ENCODE assay signal across 8 cellular contexts in the genomic region with DNA sequence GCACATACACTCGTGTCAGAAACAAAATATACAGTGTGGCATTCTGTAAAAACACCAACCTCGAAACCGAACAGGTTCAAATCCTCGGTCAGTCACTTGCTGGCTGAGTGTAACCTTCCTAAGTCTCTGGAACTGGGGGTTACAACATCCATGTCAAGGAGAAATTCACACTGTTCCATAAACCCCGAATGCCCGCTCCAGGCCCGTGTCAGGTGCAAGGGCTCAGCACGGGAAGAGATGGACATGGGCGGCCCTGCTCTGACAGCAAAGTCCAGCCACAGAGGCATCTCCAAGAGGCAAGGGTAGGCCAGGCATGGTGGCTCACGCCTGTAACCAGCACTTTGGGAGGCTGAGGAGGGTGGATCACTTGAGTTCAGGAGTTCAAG.
DNase-seq lines count a peak whose midpoint lies in the region; ATAC-seq and TF ChIP-seq lines count a peak whose summit lies in the region.

No MANE protein-coding gene starts in this region.

- no peaks in the 10 kb centered on the region for H3K9me3 Mint-ChIP-seq in stimulated activated effector memory CD8-positive, alpha-beta T cell treated with anti-CD3 and anti-CD28 coated beads, Interleukin-12 subunit alpha, Interleukin-12 subunit beta, amount 100 ng/mL, for 72 hours

- peaks cover 0 to 3% of the 10 kb centered on the region in 2 donors for H3K36me3 ChIP-seq in gastroesophageal sphincter

- H3K4me1 ChIP-seq in gastroesophageal sphincter, result peaks cover 7 to 100% (median 28%) of the 10 kb centered on the region in 3 donors

- TF ChIP-seq CTCF in GM20000 (IDR thresholded peaks at IDR 0.05; ENCODE audit: extremely low read depth, missing control alignments) (no peak), gastroesophageal sphincter (IDR thresholded peaks at IDR 0.05) (no peak)

- no peak for TF ChIP-seq POLR2A in gastroesophageal sphincter (IDR thresholded peaks at IDR 0.05)

- no peaks in the 10 kb centered on the region for H3K27me3 ChIP-seq in gastroesophageal sphincter

- H3K4me3 Mint-ChIP-seq in stimulated activated effector memory CD8-positive, alpha-beta T cell treated with anti-CD3 and anti-CD28 coated beads, Interleukin-12 subunit alpha, Interleukin-12 subunit beta, amount 100 ng/mL, for 72 hours, result peak overlapping the region; percentile 64

- H3K27ac Mint-ChIP-seq in stimulated activated effector memory CD8-positive, alpha-beta T cell treated with anti-CD3 and anti-CD28 coated beads, Interleukin-12 subunit alpha, Interleukin-12 subunit beta, amount 100 ng/mL, for 72 hours, result peak overlapping the region; percentile 79

- DNase-seq in GM20000 (ENCODE audit: low spot score) (peak; percentile 26), pons (ENCODE audit: low spot score) (no peak), GM19240 (ENCODE audit: insufficient read length, low spot score) (no peak)
- no peak for DNase-seq in stimulated activated effector memory CD8-positive, alpha-beta T cell treated with anti-CD3 and anti-CD28 coated beads, Interleukin-12 subunit alpha, Interleukin-12 subunit beta, amount 100 ng/mL, for 72 hours (ENCODE audit: low spot score in 2 of 2)

- peak overlapping the region in 1 of 2 donors; percentile 9 for H3K4me3 ChIP-seq in gastroesophageal sphincter

- H3K36me3 Mint-ChIP-seq in stimulated activated effector memory CD8-positive, alpha-beta T cell treated with anti-CD3 and anti-CD28 coated beads, Interleukin-12 subunit alpha, Interleukin-12 subunit beta, amount 100 ng/mL, for 72 hours, result peaks cover 43% of the 10 kb centered on the region

- peak; percentile 43 for ATAC-seq in SK-N-SH treated with all-trans-retinoic acid at 6 μM for 48 hours
- peak; percentile 33 for ATAC-seq in gastroesophageal sphincter
- peak; percentile 27 for ATAC-seq in stimulated activated effector memory CD8-positive, alpha-beta T cell treated with anti-CD3 and anti-CD28 coated beads, Interleukin-12 subunit alpha, Interleukin-12 subunit beta, amount 100 ng/mL, for 72 hours
- no peak for ATAC-seq in HG02852 (IDR thresholded peaks at IDR 0.05; ENCODE audit: unreplicated experiment)
- no peak for ATAC-seq in GM18498 (IDR thresholded peaks at IDR 0.05; ENCODE audit: unreplicated experiment)

- TF ChIP-seq EP300 in gastroesophageal sphincter (IDR thresholded peaks at IDR 0.05), result no peak

- H3K4me1 Mint-ChIP-seq in stimulated activated effector memory CD8-positive, alpha-beta T cell treated with anti-CD3 and anti-CD28 coated beads, Interleukin-12 subunit alpha, Interleukin-12 subunit beta, amount 100 ng/mL, for 72 hours, result peaks cover 82% of the 10 kb centered on the region

- H3K9me3 ChIP-seq in gastroesophageal sphincter, result no peaks in the 10 kb centered on the region

- 20 to 21% methylated on average over 2 to 5 of the region's 10 CpGs for WGBS in gastroesophageal sphincter (ENCODE audit: low coverage in 1 of 2), 2 donors

- peak overlapping the region; percentile 68 to 93 (median 84) for H3K27ac ChIP-seq in gastroesophageal sphincter

TF ChIP-seq in SK-N-SH treated with all-trans-retinoic acid at 6 μM for 48 hours, 23 proteins besides CTCF, POLR2A, EP300 and RAD21 (continues in another document):
- TF ChIP-seq ARNTL (CRISPR knock-in tag; IDR thresholded peaks at IDR 0.05; ENCODE audit: borderline replicate concordance, low read depth) (no peak), BACH2 (CRISPR knock-in tag; IDR thresholded peaks at IDR 0.05; ENCODE audit: borderline replicate concordance) (no peak), ZC3H10 (CRISPR knock-in tag; IDR thresholded peaks at IDR 0.05) (no peak), PPARA (CRISPR knock-in tag; IDR thresholded peaks at IDR 0.05; ENCODE audit: borderline replicate concordance) (no peak), ZFP30 (CRISPR knock-in tag; IDR thresholded peaks at IDR 0.05) (no peak), ESRRG (CRISPR knock-in tag; IDR thresholded peaks at IDR 0.05) (no peak), GLIS3 (CRISPR knock-in tag; IDR thresholded peaks at IDR 0.05) (no peak), OSR1 (CRISPR knock-in tag; IDR thresholded peaks at IDR 0.05) (no peak), ISL1 (CRISPR knock-in tag; IDR thresholded peaks at IDR 0.05) (no peak), TOX (CRISPR knock-in tag; IDR thresholded peaks at IDR 0.05; ENCODE audit: borderline replicate concordance) (no peak), SNAI2 (CRISPR knock-in tag; IDR thresholded peaks at IDR 0.05) (no peak), TCF4 (CRISPR knock-in tag; IDR thresholded peaks at IDR 0.05; ENCODE audit: borderline replicate concordance) (no peak), ZNF70 (CRISPR knock-in tag; IDR thresholded peaks at IDR 0.05) (no peak)
- TF ChIP-seq, protein P1, sequence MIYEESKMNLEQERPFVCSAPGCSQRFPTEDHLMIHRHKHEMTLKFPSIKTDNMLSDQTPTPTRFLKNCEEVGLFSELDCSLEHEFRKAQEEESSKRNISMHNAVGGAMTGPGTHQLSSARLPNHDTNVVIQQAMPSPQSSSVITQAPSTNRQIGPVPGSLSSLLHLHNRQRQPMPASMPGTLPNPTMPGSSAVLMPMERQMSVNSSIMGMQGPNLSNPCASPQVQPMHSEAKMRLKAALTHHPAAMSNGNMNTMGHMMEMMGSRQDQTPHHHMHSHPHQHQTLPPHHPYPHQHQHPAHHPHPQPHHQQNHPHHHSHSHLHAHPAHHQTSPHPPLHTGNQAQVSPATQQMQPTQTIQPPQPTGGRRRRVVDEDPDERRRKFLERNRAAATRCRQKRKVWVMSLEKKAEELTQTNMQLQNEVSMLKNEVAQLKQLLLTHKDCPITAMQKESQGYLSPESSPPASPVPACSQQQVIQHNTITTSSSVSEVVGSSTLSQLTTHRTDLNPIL (CRISPR knock-in tag; IDR thresholded peaks at IDR 0.05; ENCODE audit: low read depth), result no peak
- TF ChIP-seq, protein P2, sequence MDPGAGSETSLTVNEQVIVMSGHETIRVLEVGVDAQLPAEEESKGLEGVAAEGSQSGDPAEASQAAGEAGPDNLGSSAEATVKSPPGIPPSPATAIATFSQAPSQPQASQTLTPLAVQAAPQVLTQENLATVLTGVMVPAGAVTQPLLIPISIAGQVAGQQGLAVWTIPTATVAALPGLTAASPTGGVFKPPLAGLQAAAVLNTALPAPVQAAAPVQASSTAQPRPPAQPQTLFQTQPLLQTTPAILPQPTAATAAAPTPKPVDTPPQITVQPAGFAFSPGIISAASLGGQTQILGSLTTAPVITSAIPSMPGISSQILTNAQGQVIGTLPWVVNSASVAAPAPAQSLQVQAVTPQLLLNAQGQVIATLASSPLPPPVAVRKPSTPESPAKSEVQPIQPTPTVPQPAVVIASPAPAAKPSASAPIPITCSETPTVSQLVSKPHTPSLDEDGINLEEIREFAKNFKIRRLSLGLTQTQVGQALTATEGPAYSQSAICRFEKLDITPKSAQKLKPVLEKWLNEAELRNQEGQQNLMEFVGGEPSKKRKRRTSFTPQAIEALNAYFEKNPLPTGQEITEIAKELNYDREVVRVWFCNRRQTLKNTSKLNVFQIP (CRISPR knock-in tag; IDR thresholded peaks at IDR 0.05; ENCODE audit: borderline replicate concordance, low read depth), result no peak
- TF ChIP-seq, protein P3, sequence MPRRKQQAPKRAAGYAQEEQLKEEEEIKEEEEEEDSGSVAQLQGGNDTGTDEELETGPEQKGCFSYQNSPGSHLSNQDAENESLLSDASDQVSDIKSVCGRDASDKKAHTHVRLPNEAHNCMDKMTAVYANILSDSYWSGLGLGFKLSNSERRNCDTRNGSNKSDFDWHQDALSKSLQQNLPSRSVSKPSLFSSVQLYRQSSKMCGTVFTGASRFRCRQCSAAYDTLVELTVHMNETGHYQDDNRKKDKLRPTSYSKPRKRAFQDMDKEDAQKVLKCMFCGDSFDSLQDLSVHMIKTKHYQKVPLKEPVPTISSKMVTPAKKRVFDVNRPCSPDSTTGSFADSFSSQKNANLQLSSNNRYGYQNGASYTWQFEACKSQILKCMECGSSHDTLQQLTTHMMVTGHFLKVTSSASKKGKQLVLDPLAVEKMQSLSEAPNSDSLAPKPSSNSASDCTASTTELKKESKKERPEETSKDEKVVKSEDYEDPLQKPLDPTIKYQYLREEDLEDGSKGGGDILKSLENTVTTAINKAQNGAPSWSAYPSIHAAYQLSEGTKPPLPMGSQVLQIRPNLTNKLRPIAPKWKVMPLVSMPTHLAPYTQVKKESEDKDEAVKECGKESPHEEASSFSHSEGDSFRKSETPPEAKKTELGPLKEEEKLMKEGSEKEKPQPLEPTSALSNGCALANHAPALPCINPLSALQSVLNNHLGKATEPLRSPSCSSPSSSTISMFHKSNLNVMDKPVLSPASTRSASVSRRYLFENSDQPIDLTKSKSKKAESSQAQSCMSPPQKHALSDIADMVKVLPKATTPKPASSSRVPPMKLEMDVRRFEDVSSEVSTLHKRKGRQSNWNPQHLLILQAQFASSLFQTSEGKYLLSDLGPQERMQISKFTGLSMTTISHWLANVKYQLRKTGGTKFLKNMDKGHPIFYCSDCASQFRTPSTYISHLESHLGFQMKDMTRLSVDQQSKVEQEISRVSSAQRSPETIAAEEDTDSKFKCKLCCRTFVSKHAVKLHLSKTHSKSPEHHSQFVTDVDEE (CRISPR knock-in tag; IDR thresholded peaks at IDR 0.05), result no peak
- TF ChIP-seq, protein P4, sequence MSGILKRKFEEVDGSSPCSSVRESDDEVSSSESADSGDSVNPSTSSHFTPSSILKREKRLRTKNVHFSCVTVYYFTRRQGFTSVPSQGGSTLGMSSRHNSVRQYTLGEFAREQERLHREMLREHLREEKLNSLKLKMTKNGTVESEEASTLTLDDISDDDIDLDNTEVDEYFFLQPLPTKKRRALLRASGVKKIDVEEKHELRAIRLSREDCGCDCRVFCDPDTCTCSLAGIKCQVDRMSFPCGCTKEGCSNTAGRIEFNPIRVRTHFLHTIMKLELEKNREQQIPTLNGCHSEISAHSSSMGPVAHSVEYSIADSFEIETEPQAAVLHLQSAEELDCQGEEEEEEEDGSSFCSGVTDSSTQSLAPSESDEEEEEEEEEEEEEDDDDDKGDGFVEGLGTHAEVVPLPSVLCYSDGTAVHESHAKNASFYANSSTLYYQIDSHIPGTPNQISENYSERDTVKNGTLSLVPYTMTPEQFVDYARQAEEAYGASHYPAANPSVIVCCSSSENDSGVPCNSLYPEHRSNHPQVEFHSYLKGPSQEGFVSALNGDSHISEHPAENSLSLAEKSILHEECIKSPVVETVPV (CRISPR knock-in tag; IDR thresholded peaks at IDR 0.05), result no peak

Comparison
In these comparisons a context has a peak if more than half of its experiments do, and no peak if none do; other contexts are left out.
1. ATAC-seq: peak in SK-N-SH treated with all-trans-retinoic acid at 6 μM for 48 hours (single experiment), gastroesophageal sphincter (single experiment) and stimulated activated effector memory CD8-positive, alpha-beta T cell treated with anti-CD3 and anti-CD28 coated beads, Interleukin-12 subunit alpha, Interleukin-12 subunit beta, amount 100 ng/mL, for 72 hours (single experiment); none in HG02852 (single experiment) and GM18498 (single experiment).